ENCODE assay signal across 13 cellular contexts in the genomic region with DNA sequence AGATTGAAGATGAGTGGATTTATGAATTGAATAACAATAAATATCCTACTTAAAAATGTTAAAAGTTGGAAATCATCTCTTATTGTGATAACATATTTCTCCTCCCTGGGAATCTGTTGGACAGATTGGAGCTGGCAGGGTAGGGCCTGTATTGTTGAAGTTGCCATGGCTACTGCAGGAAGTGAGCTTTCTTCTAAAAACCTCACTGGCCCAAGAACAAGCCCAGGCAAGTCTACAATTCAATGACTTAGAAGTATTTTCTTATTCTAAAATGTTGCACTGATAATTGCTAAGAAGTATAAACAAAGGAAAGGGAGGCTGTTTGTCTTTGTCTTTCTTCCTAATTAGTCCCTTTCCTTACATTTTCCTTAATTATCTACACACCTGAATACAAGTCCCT.
DNase-seq lines count a peak whose midpoint lies in the region; FAIRE-seq and TF ChIP-seq lines count a peak whose summit lies in the region.
"Had no signal": no experiment of that assay in that cellular context is flagged by ENCODE, and none has a peak within 500 bp of the region (broad histone marks: within the 10 kb centered on the region; RNA-seq: fewer than 3 reads in every experiment).

No MANE protein-coding gene starts in this region.

- no peak overlapping the region for H2AFZ ChIP-seq in astrocyte (ENCODE audit: low read depth, low read length)

- H3K27me3 ChIP-seq in astrocyte (ENCODE audit: insufficient read depth, low read length) (no peaks in the 10 kb centered on the region), small intestine (ENCODE audit: control insufficient read depth in 2 of 2, insufficient read depth in 2 of 2, low read length in 2 of 2) (no peaks in the 10 kb centered on the region)
- no peaks in the 10 kb centered on the region for H3K27me3 ChIP-seq in effector memory CD4-positive, alpha-beta T cell (replicated peaks; ENCODE audit: control insufficient read depth, insufficient read depth, low read length, poor library complexity, severe bottlenecking)

- no peaks in the 10 kb centered on the region for H3K79me2 ChIP-seq in astrocyte (ENCODE audit: insufficient read depth, low read length)

- no peaks in the 10 kb centered on the region for H3K36me3 ChIP-seq in astrocyte (ENCODE audit: insufficient read depth, low read length)
- no peaks in the 10 kb centered on the region for H3K36me3 ChIP-seq in small intestine (ENCODE audit: control insufficient read depth in 2 of 2, insufficient read depth in 2 of 2, low read length in 2 of 2)
- H3K36me3 ChIP-seq in effector memory CD4-positive, alpha-beta T cell (ENCODE audit: control insufficient read depth, insufficient read depth, low read length), result no peaks in the 10 kb centered on the region

- H3K27me3 Mint-ChIP-seq in astrocyte (ENCODE audit: low read depth, unreplicated experiment), result peaks cover 2% of the 10 kb centered on the region

- H4K20me1 ChIP-seq in astrocyte (ENCODE audit: insufficient read depth, low read length), result no peaks in the 10 kb centered on the region

- peaks cover 4% of the 10 kb centered on the region for H3K9me3 ChIP-seq in astrocyte (ENCODE audit: insufficient read depth, low read depth, low read length)
- H3K9me3 ChIP-seq in small intestine (ENCODE audit: control insufficient read depth, low read depth), result no peaks in the 10 kb centered on the region
- H3K9me3 ChIP-seq in effector memory CD4-positive, alpha-beta T cell (ENCODE audit: control insufficient read depth, low read length), result no peaks in the 10 kb centered on the region

- peak; percentile 69 for DNase-seq in COR-L47 (lab: John Stamatoyannopoulos, UW)
- peak; percentile 37 for DNase-seq in HT-29 (ENCODE audit: low spot score)
- peak; percentile 82 for DNase-seq in astrocyte (ENCODE audit: low read depth)
- peak; percentile 90 for DNase-seq in iris pigment epithelial cell (ENCODE audit: low read depth)
- no peak for DNase-seq in T-helper 9 cell
- no peak for DNase-seq in NCI-H2081 (lab: John Stamatoyannopoulos, UW)
- DNase-seq in small intestine, result no peak
- DNase-seq in effector memory CD4-positive, alpha-beta T cell, result no peak
- DNase-seq: endodermal cell; NCI-H2029; stimulated activated CD4-positive, alpha-beta T cell treated with anti-CD3 and anti-CD28 coated beads, Interleukin-12 subunit alpha, Interleukin-12 subunit beta, amount 100 ng/mL, for 4 hours had no signal

- peaks cover 3% of the 10 kb centered on the region for H3K36me3 Mint-ChIP-seq in astrocyte (ENCODE audit: low read depth, unreplicated experiment)

- no peak overlapping the region for H3K9ac ChIP-seq in astrocyte (ENCODE audit: low read length)

- H3K27ac ChIP-seq in astrocyte (ENCODE audit: low read depth, low read length), result no peak overlapping the region
- no peak overlapping the region for H3K27ac ChIP-seq in small intestine (ENCODE audit: low read depth in 1 of 2, low read length in 1 of 2)
- no peak overlapping the region for H3K27ac ChIP-seq in effector memory CD4-positive, alpha-beta T cell (ENCODE audit: insufficient read depth, low read length, poor library complexity, severe bottlenecking)

- H3K4me1 Mint-ChIP-seq in astrocyte (ENCODE audit: low read depth, unreplicated experiment), result peaks cover 22% of the 10 kb centered on the region
- H3K4me1 Mint-ChIP-seq: endodermal cell had no signal

- H3K4me1 ChIP-seq in astrocyte (ENCODE audit: insufficient read depth, low read length), result peaks cover 7% of the 10 kb centered on the region
- no peaks in the 10 kb centered on the region for H3K4me1 ChIP-seq in small intestine (ENCODE audit: control insufficient read depth in 2 of 2, insufficient read depth in 1 of 2, low read depth in 1 of 2, low read length in 1 of 2)
- no peaks in the 10 kb centered on the region for H3K4me1 ChIP-seq in effector memory CD4-positive, alpha-beta T cell (ENCODE audit: control insufficient read depth, insufficient read depth, low read length, poor library complexity, severe bottlenecking)

- peak overlapping the region; percentile 93 for H3K27ac Mint-ChIP-seq in astrocyte (ENCODE audit: unreplicated experiment)
- H3K27ac Mint-ChIP-seq: endodermal cell; T-helper 1 cell treated with Interleukin-12 subunit alpha and Interleukin-12 subunit beta and Interleukin-4 antibody, amounts not matched to agents 30 μg/mL and 1 μg/mL, for 36 hours had no signal

- no peak overlapping the region for H3K4me3 ChIP-seq in astrocyte (ENCODE audit: insufficient read depth, low read depth, low read length)
- H3K4me3 ChIP-seq in small intestine (ENCODE audit: low read depth in 1 of 2, low read length in 2 of 2), result no peak overlapping the region
- no peak overlapping the region for H3K4me3 ChIP-seq in effector memory CD4-positive, alpha-beta T cell (ENCODE audit: insufficient read depth, low read depth, low read length, poor library complexity, severe bottlenecking)
- H3K4me3 ChIP-seq: lung had no signal

- H3K4me3 Mint-ChIP-seq in astrocyte (ENCODE audit: unreplicated experiment), result no peak overlapping the region
- H3K4me3 Mint-ChIP-seq: endodermal cell; T-helper 1 cell treated with Interleukin-12 subunit alpha and Interleukin-12 subunit beta and Interleukin-4 antibody, amounts not matched to agents 30 μg/mL and 1 μg/mL, for 36 hours had no signal

- FAIRE-seq in astrocyte (lab: Jason Lieb, UNC) (no peak), small intestine (lab: Jason Lieb, UNC) (no peak)

- H3K9me3 Mint-ChIP-seq in astrocyte (ENCODE audit: unreplicated experiment), result peaks cover 2% of the 10 kb centered on the region

- H3K4me2 ChIP-seq in astrocyte (ENCODE audit: low read length), result no peak overlapping the region

- TF ChIP-seq CTCF in astrocyte (IDR thresholded peaks at IDR 0.05; ENCODE audit: insufficient read depth, low read depth, low read length), result no peak

Comparison
In these comparisons a context has a peak if more than half of its experiments do, and no peak if none do; other contexts are left out.
1. DNase-seq: peak in COR-L47 (single experiment), HT-29 (single experiment), astrocyte (single experiment) and iris pigment epithelial cell (single experiment); none in T-helper 9 cell (single experiment), NCI-H2081 (0 of 2), small intestine (single experiment) and effector memory CD4-positive, alpha-beta T cell (0 of 3).